ENCODE assay signal across 26 cellular contexts in the genomic region with DNA sequence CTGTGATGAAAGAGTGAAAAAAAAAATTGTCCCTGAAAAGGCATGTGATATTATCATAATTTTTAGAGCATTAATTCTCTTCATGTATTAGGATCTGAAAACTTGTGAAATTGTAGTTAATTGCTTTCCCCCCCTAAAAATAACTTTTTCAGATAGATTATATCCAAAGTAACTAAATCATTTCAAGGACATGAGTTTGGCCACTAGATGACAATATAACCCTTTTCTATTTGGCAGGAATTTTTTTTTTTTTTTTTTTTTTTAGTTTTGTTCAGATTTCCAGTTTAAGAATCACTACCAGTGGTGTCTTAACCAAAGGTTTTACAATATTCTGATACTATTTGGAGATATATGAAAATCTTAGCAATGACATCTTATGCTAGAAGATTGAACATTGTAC.
DNase-seq lines count a peak whose midpoint lies in the region; ATAC-seq and TF ChIP-seq lines count a peak whose summit lies in the region.
"Had no signal": no experiment of that assay in that cellular context is flagged by ENCODE, and none has a peak within 500 bp of the region (broad histone marks: within the 10 kb centered on the region; RNA-seq: fewer than 3 reads in every experiment).

No MANE protein-coding gene starts in this region.

- H3K4me1 ChIP-seq in neural progenitor cell = no peaks in the 10 kb centered on the region
- H3K4me1 ChIP-seq: BLaER1 treated with 17β-estradiol and CSF1 and Interleukin-3, amounts not matched to agents 10 nM and 100 nM; SJCRH30; spleen had no signal

- H3K27me3 ChIP-seq in neural progenitor cell = no peaks in the 10 kb centered on the region
- H3K27me3 ChIP-seq in CD4-positive, alpha-beta T cell (ENCODE audit: control insufficient read depth, insufficient read depth, low read length) = no peaks in the 10 kb centered on the region
- H3K27me3 ChIP-seq: BLaER1 treated with 17β-estradiol and CSF1 and Interleukin-3, amounts not matched to agents 10 nM and 100 nM; cardiac muscle cell; dorsolateral prefrontal cortex; neutrophil; spleen had no signal

- peak; percentile 43 for TF ChIP-seq CTCF in neural progenitor cell (IDR thresholded peaks at IDR 0.05)
- no peak for TF ChIP-seq CTCF in CD4-positive, alpha-beta T cell (IDR thresholded peaks at IDR 0.05)

- H3K27ac Mint-ChIP-seq in neural progenitor cell = no peak overlapping the region
- H3K27ac Mint-ChIP-seq in activated naive CD8-positive, alpha-beta T cell treated with anti-CD3 and anti-CD28 coated beads for 36 hours = no peak overlapping the region
- no peak overlapping the region for H3K27ac Mint-ChIP-seq in CD4-positive, alpha-beta T cell
- H3K27ac Mint-ChIP-seq: T-helper 2 cell treated with Interferon-gamma antibody and Interleukin-4, amounts not matched to agents 5 μg/mL and 100 μg/mL, for 36 hours; WTC11 had no signal

- no peaks in the 10 kb centered on the region for H3F3A ChIP-seq in neural progenitor cell (ENCODE audit: low read depth)

- no peak overlapping the region for H3K4me3 Mint-ChIP-seq in neural progenitor cell
- H3K4me3 Mint-ChIP-seq in activated naive CD8-positive, alpha-beta T cell treated with anti-CD3 and anti-CD28 coated beads for 36 hours = no peak overlapping the region
- no peak overlapping the region for H3K4me3 Mint-ChIP-seq in CD4-positive, alpha-beta T cell
- H3K4me3 Mint-ChIP-seq: T-helper 2 cell treated with Interferon-gamma antibody and Interleukin-4, amounts not matched to agents 5 μg/mL and 100 μg/mL, for 36 hours; WTC11 had no signal

- intact Hi-C loops in CD4-positive, alpha-beta T cell (cut with DNase I, micrococcal nuclease) = no loop called here

- no peak overlapping the region for H3K4me2 ChIP-seq in neural progenitor cell
- H3K4me2 ChIP-seq: BLaER1 treated with 17β-estradiol and CSF1 and Interleukin-3, amounts not matched to agents 10 nM and 100 nM had no signal

- H3K4me3 ChIP-seq in neural progenitor cell = no peak overlapping the region
- H3K4me3 ChIP-seq: BLaER1 treated with 17β-estradiol and CSF1 and Interleukin-3, amounts not matched to agents 10 nM and 100 nM; cardiac muscle cell; dorsolateral prefrontal cortex; SJCRH30; spleen had no signal

- no peaks in the 10 kb centered on the region for H3K79me2 ChIP-seq in neural progenitor cell (ENCODE audit: low read depth)

- no peaks in the 10 kb centered on the region for H4K20me1 ChIP-seq in neural progenitor cell (ENCODE audit: low read depth)
- H4K20me1 ChIP-seq: BLaER1 treated with 17β-estradiol and CSF1 and Interleukin-3, amounts not matched to agents 10 nM and 100 nM had no signal

- POLR2A ChIA-PET in CD4-positive, alpha-beta T cell (lab: Charles Lee) = no interaction called here

- H3K36me3 ChIP-seq in neural progenitor cell = no peaks in the 10 kb centered on the region
- H3K36me3 ChIP-seq: BLaER1 treated with 17β-estradiol and CSF1 and Interleukin-3, amounts not matched to agents 10 nM and 100 nM; cardiac muscle cell; neutrophil; SJCRH30; spleen had no signal

- H3K9ac ChIP-seq in neural progenitor cell = no peak overlapping the region
- H3K9ac ChIP-seq: BLaER1 treated with 17β-estradiol and CSF1 and Interleukin-3, amounts not matched to agents 10 nM and 100 nM had no signal

- CTCF ChIA-PET in CD4-positive, alpha-beta T cell (lab: Charles Lee) = no interaction called here

- H3K9me3 ChIP-seq in neural progenitor cell (ENCODE audit: low read depth) = no peaks in the 10 kb centered on the region
- no peaks in the 10 kb centered on the region for H3K9me3 ChIP-seq in CD4-positive, alpha-beta T cell (ENCODE audit: control insufficient read depth, low read length)
- H3K9me3 ChIP-seq: BLaER1 treated with 17β-estradiol and CSF1 and Interleukin-3, amounts not matched to agents 10 nM and 100 nM; neutrophil; SJCRH30; spleen had no signal

- no peak overlapping the region for H2AFZ ChIP-seq in neural progenitor cell (replicated peaks)

- no peaks in the 10 kb centered on the region for H3K4me1 Mint-ChIP-seq in neural progenitor cell
- H3K4me1 Mint-ChIP-seq in activated naive CD8-positive, alpha-beta T cell treated with anti-CD3 and anti-CD28 coated beads for 36 hours = no peaks in the 10 kb centered on the region
- no peaks in the 10 kb centered on the region for H3K4me1 Mint-ChIP-seq in CD4-positive, alpha-beta T cell (ENCODE audit: low read depth)

- no peak for ATAC-seq in CD4-positive, alpha-beta T cell (ENCODE audit: poor library complexity)
- ATAC-seq: PC-3, WTC11 had no signal

- H3K9me3 Mint-ChIP-seq in neural progenitor cell = no peaks in the 10 kb centered on the region
- peaks cover 4% of the 10 kb centered on the region for H3K9me3 Mint-ChIP-seq in activated naive CD8-positive, alpha-beta T cell treated with anti-CD3 and anti-CD28 coated beads for 36 hours
- peaks cover 10% of the 10 kb centered on the region for H3K9me3 Mint-ChIP-seq in CD4-positive, alpha-beta T cell

- H3K36me3 Mint-ChIP-seq in neural progenitor cell = no peaks in the 10 kb centered on the region
- no peaks in the 10 kb centered on the region for H3K36me3 Mint-ChIP-seq in activated naive CD8-positive, alpha-beta T cell treated with anti-CD3 and anti-CD28 coated beads for 36 hours
- no peaks in the 10 kb centered on the region for H3K36me3 Mint-ChIP-seq in CD4-positive, alpha-beta T cell (ENCODE audit: low read depth)
- H3K36me3 Mint-ChIP-seq: WTC11 had no signal

- no peaks in the 10 kb centered on the region for H3K27me3 Mint-ChIP-seq in neural progenitor cell (ENCODE audit: insufficient read depth, low read depth)
- H3K27me3 Mint-ChIP-seq in activated naive CD8-positive, alpha-beta T cell treated with anti-CD3 and anti-CD28 coated beads for 36 hours = no peaks in the 10 kb centered on the region
- H3K27me3 Mint-ChIP-seq in CD4-positive, alpha-beta T cell = no peaks in the 10 kb centered on the region

- peak; percentile 27 for DNase-seq in DMS53 (lab: John Stamatoyannopoulos, UW)
- DNase-seq in DMS53 treated with DMSO at 0.1 percent for 48 hours (lab: John Stamatoyannopoulos, UW; ENCODE audit: unreplicated experiment) = no peak
- DNase-seq in KBM-7 = peak; percentile 20
- DNase-seq in SK-N-DZ (ENCODE audit: low spot score) = peak; percentile 6
- no peak for DNase-seq in neural progenitor cell (ENCODE audit: low spot score)
- DNase-seq in activated naive CD8-positive, alpha-beta T cell treated with anti-CD3 and anti-CD28 coated beads for 36 hours = no peak
- DNase-seq in CD4-positive, alpha-beta T cell = no peak
- DNase-seq in dedifferentiated amniotic fluid mesenchymal stem cell (ENCODE audit: extremely low spot score) = no peak
- DNase-seq: activated CD4-positive, alpha-beta T cell treated with anti-CD3 and anti-CD28 coated beads, Interleukin-2, amount 50 U/mL, for 48 hours; activated gamma-delta T cell; amniotic stem cell; DMS153; dorsolateral prefrontal cortex; H7; NCI-H2107; NCI-H524 treated with DMSO at 0.1 percent for 48 hours; PC-3; SJCRH30; spleen; stimulated activated CD4-positive, alpha-beta T cell treated with anti-CD3 and anti-CD28 coated beads, Interleukin-4, amount 100 ng/mL, for 4 hours had no signal

- H3K27ac ChIP-seq in neural progenitor cell = no peak overlapping the region
- H3K27ac ChIP-seq in CD4-positive, alpha-beta T cell (ENCODE audit: low read depth, low read length) = no peak overlapping the region
- H3K27ac ChIP-seq: BLaER1 treated with 17β-estradiol and CSF1 and Interleukin-3, amounts not matched to agents 10 nM and 100 nM; cardiac muscle cell; dorsolateral prefrontal cortex; epithelial cell of prostate; neutrophil; SJCRH30; spleen had no signal

- in situ Hi-C loops in KBM-7 (cut with MboI; ENCODE audit: low pct_unique_long_range_greater_than_20kb, low sequenced_read_pairs) = no loop called here

Comparison
In these comparisons a context has a peak if more than half of its experiments do, and no peak if none do; other contexts are left out.
1. DNase-seq: peak in DMS53 (single experiment), KBM-7 (single experiment) and SK-N-DZ (single experiment); none in DMS53 treated with DMSO at 0.1 percent for 48 hours (single experiment), neural progenitor cell (single experiment), activated naive CD8-positive, alpha-beta T cell treated with anti-CD3 and anti-CD28 coated beads for 36 hours (single experiment), CD4-positive, alpha-beta T cell (0 of 10) and dedifferentiated amniotic fluid mesenchymal stem cell (single experiment).